Comparison of ENCODE assay signal across 21 cellular contexts in the genomic region with DNA sequence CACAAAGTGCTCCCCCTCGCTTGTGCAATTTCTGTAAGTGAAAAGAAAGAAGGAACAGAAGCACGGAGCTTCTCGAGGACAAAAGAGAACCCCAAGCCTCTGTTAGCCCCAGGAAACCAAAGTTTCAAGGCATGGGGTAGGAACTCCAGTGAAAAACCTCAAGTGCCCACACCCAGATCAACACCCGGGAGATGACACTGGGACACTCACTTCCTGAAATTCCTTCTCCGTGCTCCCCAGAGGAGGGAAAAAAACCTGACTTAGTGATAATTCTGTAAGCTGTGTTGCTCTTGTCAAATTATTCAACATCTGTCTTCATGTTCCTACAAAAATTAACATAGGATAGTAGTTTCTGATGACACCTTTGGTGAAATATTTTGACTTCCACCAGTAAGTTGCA.
"Had no signal": no experiment of that assay in that cellular context is flagged by ENCODE, and none has a peak within 500 bp of the region (broad histone marks: within the 10 kb centered on the region; RNA-seq: fewer than 3 reads in every experiment).

No MANE protein-coding gene starts in this region.

- H3K27ac Mint-ChIP-seq: memory B cell; mesothelial cell of epicardium; stimulated activated effector memory CD8-positive, alpha-beta T cell treated with anti-CD3 and anti-CD28 coated beads, Interleukin-12 subunit alpha, Interleukin-12 subunit beta, amount 100 ng/mL, for 72 hours; type B pancreatic cell had no signal

- H3K27me3 ChIP-seq: ovary, right atrium auricular region had no signal

- H3K27ac ChIP-seq: epithelial cell of prostate, esophagus muscularis mucosa, gastroesophageal sphincter, left ventricle myocardium inferior, lower lobe of right lung, ovary, right atrium auricular region, suprapubic skin, thyroid gland had no signal

- H3K4me3 ChIP-seq: esophagus muscularis mucosa, gastroesophageal sphincter, left ventricle myocardium inferior, lower lobe of right lung, ovary, right atrium auricular region, suprapubic skin, thyroid gland had no signal

- ATAC-seq: gastroesophageal sphincter; left cardiac atrium; lower lobe of right lung; natural killer cell treated with Interleukin-12 subunit alpha and Interleukin-12 subunit beta and Interleukin-15 and Interleukin-18, amount 100 ng/mL, for 72 hours; stimulated activated effector memory CD8-positive, alpha-beta T cell treated with anti-CD3 and anti-CD28 coated beads, Interleukin-12 subunit alpha, Interleukin-12 subunit beta, amount 100 ng/mL, for 72 hours; stimulated activated naive CD8-positive, alpha-beta T cell treated with anti-CD3 and anti-CD28 coated beads, Interleukin-15, Interleukin-2, amounts not matched to agents 100 U/mL and 50 U/mL, for 24 hours had no signal

- DNase-seq: effector memory CD4-positive, alpha-beta T cell; kidney; left cardiac atrium; left ventricle myocardium inferior; lower lobe of right lung; ovary; small intestine; stimulated activated CD4-positive, alpha-beta T cell treated with anti-CD3 and anti-CD28 coated beads, Interleukin-2, amount 100 ng/mL, for 48 hours; stimulated activated CD8-positive, alpha-beta memory T cell treated with anti-CD3 and anti-CD28 coated beads, Interleukin-4, amount 100 ng/mL, for 48 hours; stimulated activated naive CD8-positive, alpha-beta T cell treated with anti-CD3 and anti-CD28 coated beads, Interleukin-15, Interleukin-2, amounts not matched to agents 100 U/mL and 50 U/mL, for 24 hours; thyroid gland had no signal

- H3K36me3 Mint-ChIP-seq: mesothelial cell of epicardium; natural killer cell treated with Interleukin-12 subunit alpha and Interleukin-12 subunit beta and Interleukin-15 and Interleukin-18, amount 100 ng/mL, for 72 hours; type B pancreatic cell had no signal

- H3K4me3 Mint-ChIP-seq: memory B cell; mesothelial cell of epicardium; natural killer cell treated with Interleukin-12 subunit alpha and Interleukin-12 subunit beta and Interleukin-15 and Interleukin-18, amount 100 ng/mL, for 72 hours; stimulated activated effector memory CD8-positive, alpha-beta T cell treated with anti-CD3 and anti-CD28 coated beads, Interleukin-12 subunit alpha, Interleukin-12 subunit beta, amount 100 ng/mL, for 72 hours; type B pancreatic cell had no signal

- H3K9me3 Mint-ChIP-seq: memory B cell; mesothelial cell of epicardium; natural killer cell treated with Interleukin-12 subunit alpha and Interleukin-12 subunit beta and Interleukin-15 and Interleukin-18, amount 100 ng/mL, for 72 hours; stimulated activated effector memory CD8-positive, alpha-beta T cell treated with anti-CD3 and anti-CD28 coated beads, Interleukin-12 subunit alpha, Interleukin-12 subunit beta, amount 100 ng/mL, for 72 hours; type B pancreatic cell had no signal

- H3K9me3 ChIP-seq: esophagus muscularis mucosa, gastroesophageal sphincter, left ventricle myocardium inferior, lower lobe of right lung, ovary, right atrium auricular region, suprapubic skin, thyroid gland had no signal

- H3K36me3 ChIP-seq: esophagus muscularis mucosa, gastroesophageal sphincter, left ventricle myocardium inferior, lower lobe of right lung, ovary, right atrium auricular region, suprapubic skin, thyroid gland had no signal
